16 cellular contexts compared by ENCODE assay signal in the genomic region with DNA sequence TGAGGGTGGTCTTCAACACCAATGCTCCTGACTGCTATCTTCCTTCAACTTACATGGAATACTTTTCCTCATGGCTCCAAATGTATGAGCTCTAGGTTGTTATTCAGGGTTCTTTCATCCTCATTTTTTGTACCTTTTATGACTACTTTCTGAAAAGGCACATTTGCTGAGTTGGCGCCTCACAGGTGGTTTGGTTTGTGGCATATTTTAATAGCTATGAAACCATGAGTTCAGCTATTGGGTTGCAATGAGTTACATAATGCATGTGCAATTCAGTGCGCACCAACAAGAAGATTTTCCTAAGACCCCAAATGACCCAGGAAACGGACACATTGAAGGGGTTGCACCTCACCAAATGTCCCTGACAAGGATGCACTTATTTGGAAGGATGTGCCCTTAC.
DNase-seq lines count a peak whose midpoint lies in the region; ATAC-seq and TF ChIP-seq lines count a peak whose summit lies in the region.
"Had no signal": no experiment of that assay in that cellular context is flagged by ENCODE, and none has a peak within 500 bp of the region (broad histone marks: within the 10 kb centered on the region; RNA-seq: fewer than 3 reads in every experiment).

No MANE protein-coding gene starts in this region.

- DNase-seq in activated naive CD4-positive, alpha-beta T cell treated with anti-CD3 and anti-CD28 coated beads for 36 hours: peak; percentile 35
- DNase-seq in activated naive CD4-positive, alpha-beta T cell treated with anti-CD3 and anti-CD28 coated beads, Interleukin-2, amount 10 ng/mL, durations not matched to agents 7 days and 5 days: no peak
- DNase-seq in IMR-90 (no peak), NCI-H2081 treated with DMSO at 0.1 percent for 48 hours (lab: John Stamatoyannopoulos, UW) (no peak), NCI-H2171 (lab: John Stamatoyannopoulos, UW) (no peak), GM13977 (ENCODE audit: low spot score) (no peak)
- peak; percentile 42 for DNase-seq in activated CD4-positive, alpha-beta memory T cell treated with anti-CD3 and anti-CD28 coated beads, Interleukin-2, amount 10 ng/mL, durations not matched to agents 7 days and 5 days
- DNase-seq in stimulated activated effector memory CD8-positive, alpha-beta T cell treated with anti-CD3 and anti-CD28 coated beads, Interleukin-12 subunit alpha, Interleukin-12 subunit beta, amount 100 ng/mL, for 72 hours (ENCODE audit: low spot score in 2 of 2): no peak
- DNase-seq: EL, NCI-H1417, NCI-H187 treated with DMSO at 0.1 percent for 48 hours, NCI-H510A treated with DMSO at 0.1 percent for 48 hours, NCI-H82 had no signal

- no peak overlapping the region for H3K27ac Mint-ChIP-seq in activated naive CD4-positive, alpha-beta T cell treated with anti-CD3 and anti-CD28 coated beads for 36 hours
- no peak overlapping the region for H3K27ac Mint-ChIP-seq in activated naive CD4-positive, alpha-beta T cell treated with anti-CD3 and anti-CD28 coated beads, Interleukin-2, amount 10 ng/mL, durations not matched to agents 7 days and 5 days
- no peak overlapping the region for H3K27ac Mint-ChIP-seq in activated CD4-positive, alpha-beta memory T cell treated with anti-CD3 and anti-CD28 coated beads, Interleukin-2, amount 10 ng/mL, durations not matched to agents 7 days and 5 days
- H3K27ac Mint-ChIP-seq in stimulated activated effector memory CD8-positive, alpha-beta T cell treated with anti-CD3 and anti-CD28 coated beads, Interleukin-12 subunit alpha, Interleukin-12 subunit beta, amount 100 ng/mL, for 72 hours: no peak overlapping the region
- H3K27ac Mint-ChIP-seq: CD14-positive monocyte had no signal

- dilution Hi-C loops in IMR-90 (cut with HindIII; ENCODE audit: low sequenced_read_pairs, unreplicated experiment): no loop called here

- no peak for TF ChIP-seq POLR2A in IMR-90 (IDR thresholded peaks at IDR 0.05; ENCODE audit: low read depth, low read length)

- H3K4me1 Mint-ChIP-seq in activated naive CD4-positive, alpha-beta T cell treated with anti-CD3 and anti-CD28 coated beads for 36 hours (ENCODE audit: low read depth): peaks cover 28% of the 10 kb centered on the region
- peaks cover 58% of the 10 kb centered on the region for H3K4me1 Mint-ChIP-seq in activated naive CD4-positive, alpha-beta T cell treated with anti-CD3 and anti-CD28 coated beads, Interleukin-2, amount 10 ng/mL, durations not matched to agents 7 days and 5 days
- peaks cover 44% of the 10 kb centered on the region for H3K4me1 Mint-ChIP-seq in activated CD4-positive, alpha-beta memory T cell treated with anti-CD3 and anti-CD28 coated beads, Interleukin-2, amount 10 ng/mL, durations not matched to agents 7 days and 5 days
- H3K4me1 Mint-ChIP-seq in stimulated activated effector memory CD8-positive, alpha-beta T cell treated with anti-CD3 and anti-CD28 coated beads, Interleukin-12 subunit alpha, Interleukin-12 subunit beta, amount 100 ng/mL, for 72 hours: peaks cover 32% of the 10 kb centered on the region

- no peak overlapping the region for H2AK9ac ChIP-seq in IMR-90 (replicated peaks; ENCODE audit: low read depth, low read length, poor library complexity)

- no peak overlapping the region for H3K56ac ChIP-seq in IMR-90 (ENCODE audit: extremely low read depth, insufficient read depth, low read length)

- no peak overlapping the region for H3K4ac ChIP-seq in IMR-90 (ENCODE audit: low read depth, low read length)

- CTCF ChIA-PET in activated naive CD4-positive, alpha-beta T cell treated with anti-CD3 and anti-CD28 coated beads for 36 hours (lab: Charles Lee): interaction anchor here (1.0 to 1.6 kb wide), 4 partner anchors 21 to 233 kb away, joined by 3 to 7 read pairs (median 4); no protein-coding TSS in a partner anchor
- CTCF ChIA-PET in activated naive CD4-positive, alpha-beta T cell treated with anti-CD3 and anti-CD28 coated beads, Interleukin-2, amount 10 ng/mL, durations not matched to agents 7 days and 5 days (lab: Charles Lee): interaction anchor here (1.5 kb wide), 1 partner anchor 39 kb away, joined by 3 read pairs; no protein-coding TSS in a partner anchor
- CTCF ChIA-PET in IMR-90 (lab: Yijun Ruan, JAX): no interaction called here
- CTCF ChIA-PET in activated CD4-positive, alpha-beta memory T cell treated with anti-CD3 and anti-CD28 coated beads, Interleukin-2, amount 10 ng/mL, durations not matched to agents 7 days and 5 days (lab: Charles Lee): interaction anchor here (1.0 to 4.3 kb wide), 5 partner anchors 10 to 99 kb away, joined by 3 to 28 read pairs (median 5); no protein-coding TSS in a partner anchor

- H3K23ac ChIP-seq in IMR-90 (ENCODE audit: low read depth, low read length): no peak overlapping the region

- H3K14ac ChIP-seq in IMR-90 (replicated peaks; ENCODE audit: low read depth, low read length): no peak overlapping the region

- H3K9me3 Mint-ChIP-seq in activated naive CD4-positive, alpha-beta T cell treated with anti-CD3 and anti-CD28 coated beads for 36 hours: no peaks in the 10 kb centered on the region
- peaks cover 10% of the 10 kb centered on the region for H3K9me3 Mint-ChIP-seq in activated naive CD4-positive, alpha-beta T cell treated with anti-CD3 and anti-CD28 coated beads, Interleukin-2, amount 10 ng/mL, durations not matched to agents 7 days and 5 days
- H3K9me3 Mint-ChIP-seq in activated CD4-positive, alpha-beta memory T cell treated with anti-CD3 and anti-CD28 coated beads, Interleukin-2, amount 10 ng/mL, durations not matched to agents 7 days and 5 days: no peaks in the 10 kb centered on the region
- no peaks in the 10 kb centered on the region for H3K9me3 Mint-ChIP-seq in stimulated activated effector memory CD8-positive, alpha-beta T cell treated with anti-CD3 and anti-CD28 coated beads, Interleukin-12 subunit alpha, Interleukin-12 subunit beta, amount 100 ng/mL, for 72 hours
- H3K9me3 Mint-ChIP-seq: CD14-positive monocyte had no signal

- no peak overlapping the region for H4K5ac ChIP-seq in IMR-90 (ENCODE audit: low read depth, low read length)

- TF ChIP-seq RAD21 in IMR-90 (IDR thresholded peaks at IDR 0.05; ENCODE audit: low read length): no peak

- H2AK5ac ChIP-seq in IMR-90 (ENCODE audit: low read depth, low read length): no peak overlapping the region

- no peak overlapping the region for H2BK120ac ChIP-seq in IMR-90 (ENCODE audit: low read depth, low read length)

- no peak overlapping the region for H2AFZ ChIP-seq in IMR-90 (replicated peaks; ENCODE audit: low read length, poor library complexity)

- H4K91ac ChIP-seq in IMR-90 (ENCODE audit: insufficient read depth, low read depth, low read length): no peak overlapping the region

- no peak for ATAC-seq in IMR-90 (ENCODE audit: low read depth)
- ATAC-seq in stimulated activated effector memory CD8-positive, alpha-beta T cell treated with anti-CD3 and anti-CD28 coated beads, Interleukin-12 subunit alpha, Interleukin-12 subunit beta, amount 100 ng/mL, for 72 hours: peak; percentile 59
- ATAC-seq: Panc1, Right ventricle myocardium inferior had no signal

- in situ Hi-C loops in IMR-90 (cut with MboI; ENCODE audit: low sequenced_read_pairs) (no loop called here), GM13977 (cut with MboI; ENCODE audit: low pct_unique_long_range_greater_than_20kb, low sequenced_read_pairs, unreplicated experiment) (no loop called here)

- 100% methylated on average over 1 of the region's 3 CpGs; no CpG with 5 or more reads in 1 of the 2 experiments for WGBS in IMR-90 (ENCODE audit: extremely low coverage in 2 of 2, insufficient read length in 1 of 2), 2 experiments

- H3K4me3 Mint-ChIP-seq in activated naive CD4-positive, alpha-beta T cell treated with anti-CD3 and anti-CD28 coated beads for 36 hours: no peak overlapping the region
- H3K4me3 Mint-ChIP-seq in activated naive CD4-positive, alpha-beta T cell treated with anti-CD3 and anti-CD28 coated beads, Interleukin-2, amount 10 ng/mL, durations not matched to agents 7 days and 5 days: no peak overlapping the region
- H3K4me3 Mint-ChIP-seq in activated CD4-positive, alpha-beta memory T cell treated with anti-CD3 and anti-CD28 coated beads, Interleukin-2, amount 10 ng/mL, durations not matched to agents 7 days and 5 days: no peak overlapping the region
- H3K4me3 Mint-ChIP-seq in stimulated activated effector memory CD8-positive, alpha-beta T cell treated with anti-CD3 and anti-CD28 coated beads, Interleukin-12 subunit alpha, Interleukin-12 subunit beta, amount 100 ng/mL, for 72 hours: peak overlapping the region; percentile 16
- H3K4me3 Mint-ChIP-seq: CD14-positive monocyte had no signal

- no TSS peak for BruUV-seq in IMR-90 (replicated peaks; lab: Mats Ljungman, UMichigan)

- H4K8ac ChIP-seq in IMR-90 (ENCODE audit: low read depth in 2 of 2, low read length in 2 of 2): no peak overlapping the region

- peaks cover 5% of the 10 kb centered on the region for H3K4me1 ChIP-seq in IMR-90 (ENCODE audit: control insufficient read depth, insufficient read depth, low read length)

- peak overlapping the region; percentile 13; the same call in 1 of the 2 replicates for H3K18ac ChIP-seq in IMR-90 (ENCODE audit: low read depth, low read length)

- no peaks in the 10 kb centered on the region for H4K20me1 ChIP-seq in IMR-90 (ENCODE audit: insufficient read depth, low read length)

- TF ChIP-seq CTCF in IMR-90 (conservative IDR thresholded peaks at IDR 0.05; ENCODE audit: low read depth, low read length): no peak
- no peak for TF ChIP-seq CTCF in GM13977 (IDR thresholded peaks at IDR 0.05; ENCODE audit: extremely low read depth, insufficient read depth, missing control alignments)

- no peak overlapping the region for H3K9ac ChIP-seq in IMR-90 (ENCODE audit: low read depth, low read length)

- POLR2A ChIA-PET in IMR-90 (lab: Charles Lee; ENCODE audit: unreplicated experiment): no interaction called here
- POLR2A ChIA-PET in activated CD4-positive, alpha-beta memory T cell treated with anti-CD3 and anti-CD28 coated beads, Interleukin-2, amount 10 ng/mL, durations not matched to agents 7 days and 5 days (lab: Charles Lee): interaction anchor here (1.2 to 9.5 kb wide), 5 partner anchors 10 to 99 kb away, joined by 3 to 124 read pairs (median 7); no protein-coding TSS in a partner anchor

- no peak overlapping the region for H2BK5ac ChIP-seq in IMR-90 (ENCODE audit: low read depth, low read length, poor library complexity, severe bottlenecking)

- peak overlapping the region; percentile 53; the same call in 1 of the 3 replicates for H2BK15ac ChIP-seq in IMR-90 (ENCODE audit: low read depth, low read length)

- H3K27me3 Mint-ChIP-seq in activated naive CD4-positive, alpha-beta T cell treated with anti-CD3 and anti-CD28 coated beads for 36 hours (ENCODE audit: low read depth): no peaks in the 10 kb centered on the region
- no peaks in the 10 kb centered on the region for H3K27me3 Mint-ChIP-seq in activated naive CD4-positive, alpha-beta T cell treated with anti-CD3 and anti-CD28 coated beads, Interleukin-2, amount 10 ng/mL, durations not matched to agents 7 days and 5 days
- peaks cover 2% of the 10 kb centered on the region for H3K27me3 Mint-ChIP-seq in activated CD4-positive, alpha-beta memory T cell treated with anti-CD3 and anti-CD28 coated beads, Interleukin-2, amount 10 ng/mL, durations not matched to agents 7 days and 5 days

- H3K27ac ChIP-seq in IMR-90 (ENCODE audit: insufficient read depth, low read length): no peak overlapping the region

- H3K79me1 ChIP-seq in IMR-90 (ENCODE audit: low read depth in 1 of 2, low read length in 2 of 2): no peaks in the 10 kb centered on the region

- no peaks in the 10 kb centered on the region for H3K27me3 ChIP-seq in IMR-90 (ENCODE audit: control insufficient read depth, insufficient read depth, low read length)

- H3K36me3 Mint-ChIP-seq in activated naive CD4-positive, alpha-beta T cell treated with anti-CD3 and anti-CD28 coated beads for 36 hours (ENCODE audit: low read depth): no peaks in the 10 kb centered on the region
- peaks cover 19% of the 10 kb centered on the region for H3K36me3 Mint-ChIP-seq in activated naive CD4-positive, alpha-beta T cell treated with anti-CD3 and anti-CD28 coated beads, Interleukin-2, amount 10 ng/mL, durations not matched to agents 7 days and 5 days
- H3K36me3 Mint-ChIP-seq in activated CD4-positive, alpha-beta memory T cell treated with anti-CD3 and anti-CD28 coated beads, Interleukin-2, amount 10 ng/mL, durations not matched to agents 7 days and 5 days (ENCODE audit: low read depth): peaks cover 13% of the 10 kb centered on the region
- no peaks in the 10 kb centered on the region for H3K36me3 Mint-ChIP-seq in stimulated activated effector memory CD8-positive, alpha-beta T cell treated with anti-CD3 and anti-CD28 coated beads, Interleukin-12 subunit alpha, Interleukin-12 subunit beta, amount 100 ng/mL, for 72 hours
- H3K36me3 Mint-ChIP-seq: CD14-positive monocyte had no signal

- H2BK20ac ChIP-seq in IMR-90 (ENCODE audit: low read depth, low read length): no peak overlapping the region

- intact Hi-C loops in activated naive CD4-positive, alpha-beta T cell treated with anti-CD3 and anti-CD28 coated beads for 36 hours (cut with micrococcal nuclease): no loop called here
- intact Hi-C loops in IMR-90 (cut with micrococcal nuclease): no loop called here

- H3K4me2 ChIP-seq in IMR-90 (ENCODE audit: low read depth, low read length): no peak overlapping the region

- no peak overlapping the region for H3K4me3 ChIP-seq in IMR-90 (ENCODE audit: insufficient read depth, low read depth, low read length)

- no peaks in the 10 kb centered on the region for H3K9me3 ChIP-seq in IMR-90 (ENCODE audit: control insufficient read depth, insufficient read depth, low read length)

- no peaks in the 10 kb centered on the region for H3K36me3 ChIP-seq in IMR-90 (ENCODE audit: control insufficient read depth, insufficient read depth, low read length)

- peaks cover 5% of the 10 kb centered on the region for H3K9me1 ChIP-seq in IMR-90 (ENCODE audit: insufficient read depth, low read length)

Comparison
In these comparisons a context has a peak if more than half of its experiments do, and no peak if none do; other contexts are left out.
1. DNase-seq: peak in activated naive CD4-positive, alpha-beta T cell treated with anti-CD3 and anti-CD28 coated beads for 36 hours (single experiment) and activated CD4-positive, alpha-beta memory T cell treated with anti-CD3 and anti-CD28 coated beads, Interleukin-2, amount 10 ng/mL, durations not matched to agents 7 days and 5 days (single experiment); none in activated naive CD4-positive, alpha-beta T cell treated with anti-CD3 and anti-CD28 coated beads, Interleukin-2, amount 10 ng/mL, durations not matched to agents 7 days and 5 days (single experiment), IMR-90 (single experiment), stimulated activated effector memory CD8-positive, alpha-beta T cell treated with anti-CD3 and anti-CD28 coated beads, Interleukin-12 subunit alpha, Interleukin-12 subunit beta, amount 100 ng/mL, for 72 hours (0 of 2), NCI-H2081 treated with DMSO at 0.1 percent for 48 hours (single experiment), NCI-H2171 (single experiment) and GM13977 (single experiment).